Comparison of ENCODE assay signal across 19 cellular contexts in the genomic region with DNA sequence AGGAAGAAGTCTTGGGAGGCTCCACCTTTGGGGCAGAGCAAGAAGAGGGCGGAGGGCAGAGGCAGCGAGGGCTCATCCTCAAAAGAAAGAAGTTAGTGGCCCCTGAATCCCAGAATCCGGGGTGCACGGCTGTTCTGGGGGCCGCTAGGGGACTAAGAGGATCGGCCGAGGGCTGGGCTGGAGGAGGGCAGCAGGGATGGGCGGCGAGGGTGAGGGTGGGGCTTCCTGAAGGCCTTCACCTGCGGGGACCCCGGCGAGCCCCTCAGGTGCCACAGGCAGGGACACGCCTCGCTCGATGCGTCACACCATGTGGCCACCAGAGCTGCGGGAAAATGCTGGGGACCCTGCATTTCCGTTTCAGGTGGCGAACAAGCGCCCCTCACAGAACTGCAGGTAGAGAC. TPM values are rescaled to one million over a fixed set of nuclear protein-coding genes. Genes with fewer than 3 reads are reported as not detected.
A peak's percentile ranks its signal among the peaks of the same experiment; 100 is the strongest.
DNase-seq lines count a peak whose midpoint lies in the region; ATAC-seq, FAIRE-seq and TF ChIP-seq lines count a peak whose summit lies in the region.
"Had no signal": no experiment of that assay in that cellular context is flagged by ENCODE, and none has a peak within 500 bp of the region (broad histone marks: within the 10 kb centered on the region; RNA-seq: fewer than 3 reads in every experiment).

No MANE protein-coding gene starts in this region.

- FAIRE-seq in GM12891 (lab: Jason Lieb, UNC): no peak
- FAIRE-seq: G401.6 had no signal

- DNase-seq in cardiac muscle cell (ENCODE audit: low read depth in 1 of 2, low spot score in 1 of 2) (no peak), left cardiac atrium (no peak), MG63 (peak; percentile 20), mesenchymal stem cell (no peak), GM12891 (ENCODE audit: insufficient read length, low spot score) (no peak), A172 (ENCODE audit: low spot score) (no peak)
- DNase-seq: activated CD4-positive, alpha-beta T cell treated with anti-CD3 and anti-CD28 coated beads, Interleukin-2, amount 50 U/mL, for 48 hours; activated naive CD4-positive, alpha-beta T cell treated with Interleukin-2 at 50 U/mL for 16 hours; activated T-cell treated with anti-CD3 and anti-CD28 coated beads for 4 hours; amygdala; caudate nucleus; KG1; NCI-H226; PC-3; stimulated activated CD4-positive, alpha-beta T cell treated with anti-CD3 and anti-CD28 coated beads, Interleukin-4, amount 100 ng/mL, for 4 hours had no signal

- H2AK5ac ChIP-seq in mesenchymal stem cell (ENCODE audit: low read length, severe bottlenecking): no peak overlapping the region

- H3K18ac ChIP-seq in mesenchymal stem cell (ENCODE audit: low read depth in 1 of 2, low read length in 2 of 2): no peak overlapping the region

- no peak for TF ChIP-seq CTCF in cardiac muscle cell (IDR thresholded peaks at IDR 0.05; ENCODE audit: low read depth, low read length)

- H4K8ac ChIP-seq in mesenchymal stem cell (ENCODE audit: low read length): peak overlapping the region; percentile 31

- no peak overlapping the region for H2AFZ ChIP-seq in mesenchymal stem cell (ENCODE audit: low read depth, low read length)

- H3K27me3 ChIP-seq in cardiac muscle cell (no peaks in the 10 kb centered on the region), MG63 (no peaks in the 10 kb centered on the region), mesenchymal stem cell (ENCODE audit: control insufficient read depth in 1 of 2, insufficient read depth in 1 of 2, low read length in 2 of 2) (no peaks in the 10 kb centered on the region), stomach smooth muscle (ENCODE audit: control insufficient read depth in 1 of 2, insufficient read depth in 2 of 2, low read length in 2 of 2) (no peaks in the 10 kb centered on the region)
- H3K27me3 ChIP-seq: vagina had no signal

- no peak overlapping the region for H4K91ac ChIP-seq in mesenchymal stem cell (ENCODE audit: low read length)

- H3K36me3 ChIP-seq in cardiac muscle cell: no peaks in the 10 kb centered on the region
- peaks cover 43% of the 10 kb centered on the region for H3K36me3 ChIP-seq in MG63
- peaks cover 46 to 56% of the 10 kb centered on the region in 2 experiments for H3K36me3 ChIP-seq in mesenchymal stem cell (ENCODE audit: control insufficient read depth in 1 of 2, insufficient read depth in 2 of 2, low read depth in 1 of 2, low read length in 2 of 2)
- H3K36me3 ChIP-seq in stomach smooth muscle (ENCODE audit: control insufficient read depth in 2 of 2, insufficient read depth in 2 of 2, low read length in 2 of 2): peaks cover 29 to 30% of the 10 kb centered on the region in 2 donors

- peaks cover 7% of the 10 kb centered on the region for H3K79me1 ChIP-seq in mesenchymal stem cell (replicated peaks; ENCODE audit: low read length, poor library complexity, severe bottlenecking)

- 97% methylated on average over 20 of the region's 20 CpGs for WGBS in mesenchymal stem cell

- no peak for TF ChIP-seq POLR2A in GM12891 (IDR thresholded peaks at IDR 0.05; ENCODE audit: low read depth, low read length)

- no peak overlapping the region for H2BK15ac ChIP-seq in mesenchymal stem cell (ENCODE audit: low read depth, poor library complexity, severe bottlenecking)

- H3K9me3 ChIP-seq in cardiac muscle cell (ENCODE audit: low read depth): no peaks in the 10 kb centered on the region
- no peaks in the 10 kb centered on the region for H3K9me3 ChIP-seq in MG63
- peaks cover 21% of the 10 kb centered on the region for H3K9me3 ChIP-seq in mesenchymal stem cell (ENCODE audit: control insufficient read depth, low read length)
- H3K9me3 ChIP-seq in stomach smooth muscle (ENCODE audit: control insufficient read depth in 2 of 2, low read length in 2 of 2): no peaks in the 10 kb centered on the region
- H3K9me3 ChIP-seq: vagina had no signal

- ATAC-seq in left cardiac atrium: no peak
- ATAC-seq in GM21390 (IDR thresholded peaks at IDR 0.05; ENCODE audit: unreplicated experiment): no peak

- H3K9ac ChIP-seq in mesenchymal stem cell (ENCODE audit: low read length) (no peak overlapping the region), stomach smooth muscle (ENCODE audit: low read length in 2 of 2) (no peak overlapping the region)

- H3K4me3 ChIP-seq in cardiac muscle cell (no peak overlapping the region), MG63 (no peak overlapping the region), mesenchymal stem cell (ENCODE audit: insufficient read depth in 1 of 2, low read depth in 1 of 2, low read length in 2 of 2) (no peak overlapping the region), stomach smooth muscle (ENCODE audit: low read length in 2 of 2) (no peak overlapping the region)
- H3K4me3 ChIP-seq: vagina had no signal

- H2BK5ac ChIP-seq in mesenchymal stem cell (ENCODE audit: low read depth, low read length, poor library complexity, severe bottlenecking): no peak overlapping the region

- H3K4me1 ChIP-seq in cardiac muscle cell (ENCODE audit: low read depth) (no peaks in the 10 kb centered on the region), mesenchymal stem cell (ENCODE audit: control insufficient read depth, insufficient read depth, low read depth, low read length) (no peaks in the 10 kb centered on the region), stomach smooth muscle (ENCODE audit: control insufficient read depth, insufficient read depth, low read length) (no peaks in the 10 kb centered on the region)
- H3K4me1 ChIP-seq: vagina had no signal

- peak overlapping the region; percentile 60 for H3K27ac ChIP-seq in cardiac muscle cell
- H3K27ac ChIP-seq in mesenchymal stem cell (ENCODE audit: low read length, poor library complexity, severe bottlenecking): no peak overlapping the region
- H3K27ac ChIP-seq in stomach smooth muscle (ENCODE audit: low read length): peak overlapping the region; percentile 24
- H3K27ac ChIP-seq: vagina had no signal

- H3K14ac ChIP-seq in mesenchymal stem cell (ENCODE audit: low read length in 2 of 2): no peak overlapping the region

- no peak overlapping the region for H2BK12ac ChIP-seq in mesenchymal stem cell (ENCODE audit: low read length in 2 of 2)

- no peak overlapping the region for H3K4ac ChIP-seq in mesenchymal stem cell (ENCODE audit: low read depth in 1 of 2, low read length in 2 of 2)

- H3K23ac ChIP-seq in mesenchymal stem cell (ENCODE audit: low read length in 2 of 2): no peak overlapping the region

- intact Hi-C loops in left cardiac atrium (cut with DNase I): no loop called here

- H2BK120ac ChIP-seq in mesenchymal stem cell (ENCODE audit: low read depth, low read length): no peak overlapping the region

- no peak overlapping the region for H3K4me2 ChIP-seq in mesenchymal stem cell (ENCODE audit: low read length, poor library complexity, severe bottlenecking)

TF ChIP-seq in GM12891, 5 proteins besides CTCF, POLR2A, EP300 and RAD21:
- no peak for TF ChIP-seq PAX5 (IDR thresholded peaks at IDR 0.05; ENCODE audit: insufficient read depth, low read length, severe bottlenecking)
- no peak for TF ChIP-seq POU2F2 (IDR thresholded peaks at IDR 0.05; ENCODE audit: low read depth, low read length)
- TF ChIP-seq SPI1 (IDR thresholded peaks at IDR 0.05; ENCODE audit: low read depth, low read length): no peak
- no peak for TF ChIP-seq POLR2AphosphoS5 (IDR thresholded peaks at IDR 0.05; ENCODE audit: low read depth, low read length)
- TF ChIP-seq TAF1 (IDR thresholded peaks at IDR 0.05; ENCODE audit: low read depth, low read length): no peak

RNA-seq across cellular contexts. Expression of a gene that starts 23.9 kb away (rescaled TPM):
- total RNA-seq in cardiac muscle cell (499 and 605 TPM in 2 replicates), left cardiac atrium (100 to 1,000 TPM; 244 to 247 TPM)
- polyA plus RNA-seq in cardiac muscle cell: 245 and 279 TPM in 2 replicates
- total RNA-seq in MG63 (2014; rRNA removed; shearing (Covaris generic); ENCODE audit: low replicate concordance): 817 and 868 TPM in 2 replicates
- 2,201 TPM for polyA plus RNA-seq in mesenchymal stem cell (2013, experiment 1 of 2)
- polyA plus RNA-seq in mesenchymal stem cell (2013, experiment 2 of 2): 2,173 TPM
- 3.0 TPM for polyA plus RNA-seq in GM12891 (2012; ENCODE audit: low read depth, missing spikeins)
- total RNA-seq in A172 (2014; rRNA removed; shearing (Covaris generic)): 329 and 393 TPM in 2 replicates
